Comparison of ENCODE assay signal across 19 cellular contexts in the genomic region with DNA sequence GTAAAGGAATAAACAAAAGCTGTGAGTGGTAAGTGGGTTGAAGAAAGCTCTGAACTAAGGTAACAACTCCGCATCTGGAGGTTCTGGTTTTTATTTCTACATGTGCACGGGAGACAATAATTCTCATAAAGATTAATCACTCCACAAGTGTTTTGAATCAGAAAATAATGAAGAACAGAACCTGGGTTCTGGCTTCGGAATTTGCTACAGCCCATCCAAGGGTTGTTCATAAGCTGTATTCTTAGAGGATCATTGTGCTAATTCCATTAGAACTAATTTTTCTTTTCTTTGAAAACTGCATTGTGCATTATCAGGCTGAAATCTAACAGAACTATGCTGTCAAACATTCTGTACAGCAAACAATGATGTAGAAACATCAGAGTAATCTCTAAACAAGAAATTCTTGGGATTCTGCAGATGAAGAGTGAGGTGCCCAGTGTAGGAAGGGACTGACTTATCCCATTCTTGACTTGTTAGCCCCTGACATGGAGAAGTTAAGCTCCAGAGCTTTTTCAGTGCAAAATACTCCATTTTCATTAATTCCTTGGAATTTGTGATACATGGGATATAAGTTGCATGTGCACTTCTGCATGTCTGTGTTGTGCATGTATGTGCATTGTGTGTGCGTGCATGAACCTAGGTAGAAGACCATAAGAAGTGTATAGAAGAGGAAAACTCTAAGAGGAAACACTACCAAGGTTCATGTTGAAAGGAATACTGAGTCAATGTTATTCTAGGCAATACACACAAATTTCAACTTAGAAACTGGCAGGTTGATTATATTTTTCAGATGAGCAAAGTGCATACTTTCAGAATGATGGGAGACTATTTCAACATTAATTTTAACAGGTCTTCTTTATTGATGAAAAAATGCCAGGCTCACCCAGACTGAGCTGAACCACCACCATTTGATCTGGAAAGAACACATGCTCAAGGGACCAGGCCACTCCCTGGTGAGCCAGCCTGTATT.
"Had no signal": no experiment of that assay in that cellular context is flagged by ENCODE, and none has a peak within 500 bp of the region (broad histone marks: within the 10 kb centered on the region; RNA-seq: fewer than 3 reads in every experiment).

No MANE protein-coding gene starts in this region.

- H3K27ac ChIP-seq: gastroesophageal sphincter, heart left ventricle, stomach, thoracic aorta had no signal

- H3K27me3 Mint-ChIP-seq: activated T-helper 17 cell treated with anti-CD3 and anti-CD28 coated beads, Interleukin-2, amount 50 U/mL, for 72 hours; effector memory CD8-positive, alpha-beta T cell; naive B cell; progenitor cell of endocrine pancreas had no signal

- H3K4me1 ChIP-seq: gastroesophageal sphincter, heart left ventricle, stomach had no signal

- H3K9me3 Mint-ChIP-seq: activated naive CD4-positive, alpha-beta T cell treated with anti-CD3 and anti-CD28 coated beads for 36 hours; activated T-helper 17 cell treated with anti-CD3 and anti-CD28 coated beads, Interleukin-2, amount 50 U/mL, for 72 hours; effector memory CD8-positive, alpha-beta T cell had no signal

- H3K9me3 ChIP-seq: gastroesophageal sphincter, mucosa of descending colon, thoracic aorta had no signal

- H3K36me3 ChIP-seq: gastroesophageal sphincter, heart left ventricle, stomach, thoracic aorta had no signal

- H3K27ac Mint-ChIP-seq: activated naive CD4-positive, alpha-beta T cell treated with anti-CD3 and anti-CD28 coated beads for 36 hours; activated T-helper 17 cell treated with anti-CD3 and anti-CD28 coated beads, Interleukin-2, amount 50 U/mL, for 72 hours; progenitor cell of endocrine pancreas had no signal

- H3K27me3 ChIP-seq: gastroesophageal sphincter, heart left ventricle, stomach had no signal

- ATAC-seq: activated CD4-positive, CD25-positive, alpha-beta regulatory T cell treated with anti-CD3 and anti-CD28 coated beads, Interleukin-2, amount 50 U/mL, for 24 hours; activated T-helper 17 cell treated with anti-CD3 and anti-CD28 coated beads, Interleukin-2, amount 50 U/mL, for 72 hours; effector memory CD8-positive, alpha-beta T cell; mucosa of descending colon had no signal

- DNase-seq: activated T-cell treated with anti-CD3 and anti-CD28 coated beads for 4 hours; dermis blood vessel endothelial cell; effector memory CD8-positive, alpha-beta T cell; heart left ventricle; kidney glomerular epithelial cell; mesenchymal stem cell; mucosa of descending colon; naive B cell; SHP77 treated with DMSO at 0.1 percent for 48 hours; stimulated activated CD4-positive, alpha-beta T cell treated with anti-CD3 and anti-CD28 coated beads, Interleukin-4, amount 100 ng/mL, for 1 hour; stomach had no signal

- H3K4me3 Mint-ChIP-seq: activated naive CD4-positive, alpha-beta T cell treated with anti-CD3 and anti-CD28 coated beads for 36 hours; effector memory CD8-positive, alpha-beta T cell; naive B cell; neural crest cell had no signal

- H3K4me3 ChIP-seq: gastroesophageal sphincter, heart left ventricle, mucosa of descending colon, smooth muscle cell, stomach, thoracic aorta had no signal
